In genomic region chr19:1163283-1163933, GRCh38 we compare ENCODE assay signal across 1 cellular context.
TF ChIP-seq lines count a peak whose summit lies in the region.

No MANE protein-coding gene starts in this region.

TF ChIP-seq in K562, 482 proteins besides CTCF, POLR2A, EP300 and RAD21:
- TF ChIP-seq ETV5 (CRISPR knock-in tag; IDR thresholded peaks at IDR 0.05; ENCODE audit: low read depth) (peak; percentile 37; the same call in 1 of the 2 replicates), SLC30A9 (CRISPR knock-in tag; IDR thresholded peaks at IDR 0.05) (no peak), MEF2A (IDR thresholded peaks at IDR 0.05; ENCODE audit: control insufficient read depth, low read depth, low read length) (no peak), SP1 (CRISPR knock-in tag; IDR thresholded peaks at IDR 0.05) (no peak), NCOA2 (IDR thresholded peaks at IDR 0.05; ENCODE audit: partially characterized antibody in 2 of 2) (no peak), PCBP1 (IDR thresholded peaks at IDR 0.05; ENCODE audit: low read depth, low read length, poor library complexity, severe bottlenecking) (peak; percentile 45), POLR2G (IDR thresholded peaks at IDR 0.05; ENCODE audit: low read depth, low read length) (peak; percentile 44), RBFOX2 (IDR thresholded peaks at IDR 0.05; ENCODE audit: low read depth, low read length) (peak; percentile 46; the same call in 1 of the 2 replicates)
